Comparison of ENCODE assay signal across 27 cellular contexts in the genomic region with DNA sequence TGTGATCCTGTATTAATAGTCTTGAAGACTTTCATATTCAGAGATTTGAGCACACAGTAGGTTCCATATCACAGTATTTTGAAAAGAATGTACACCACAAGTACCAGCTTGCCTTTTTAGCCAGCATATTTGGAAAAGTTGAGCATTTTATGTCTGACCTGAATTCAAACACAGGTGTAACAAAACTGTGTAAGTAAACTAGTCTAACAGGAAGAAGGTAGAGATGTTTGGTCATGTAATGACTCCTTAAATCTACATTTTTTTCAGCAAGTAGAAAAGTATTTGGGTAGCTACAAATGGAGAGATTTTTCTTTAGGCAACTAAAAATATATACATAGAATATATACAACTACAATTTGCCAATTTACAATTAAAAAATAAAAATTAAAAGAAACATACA. TPM values are rescaled to one million over a fixed set of nuclear protein-coding genes. Genes with fewer than 3 reads are reported as not detected.
DNase-seq lines count a peak whose midpoint lies in the region; ATAC-seq and TF ChIP-seq lines count a peak whose summit lies in the region.
"Had no signal": no experiment of that assay in that cellular context is flagged by ENCODE, and none has a peak within 500 bp of the region (broad histone marks: within the 10 kb centered on the region; RNA-seq: fewer than 3 reads in every experiment).

No MANE protein-coding gene starts in this region.

- peaks cover 4% of the 10 kb centered on the region for H3K36me3 Mint-ChIP-seq in CD8-positive, alpha-beta T cell
- H3K36me3 Mint-ChIP-seq: natural killer cell had no signal

- POLR2A ChIA-PET in CD8-positive, alpha-beta T cell (lab: Charles Lee), result interaction anchor here (0.7 kb wide), 1 partner anchor 123 kb away, joined by 3 read pairs; no protein-coding TSS in a partner anchor
- POLR2A ChIA-PET in Panc1 (lab: Charles Lee), result no interaction called here

- peaks cover 19% of the 10 kb centered on the region for H3K4me1 ChIP-seq in CD8-positive, alpha-beta T cell (ENCODE audit: insufficient read depth, low read length)
- H3K4me1 ChIP-seq in Panc1 (ENCODE audit: control insufficient read depth, insufficient read depth, low read length) (peaks cover 69% of the 10 kb centered on the region), psoas muscle (peaks cover 42% of the 10 kb centered on the region)

- in situ Hi-C loops in Panc1 (cut with HindIII; ENCODE audit: low pct_unique_long_range_greater_than_20kb, low sequenced_read_pairs), result no loop called here

- no peaks in the 10 kb centered on the region for H3K27me3 ChIP-seq in CD8-positive, alpha-beta T cell (ENCODE audit: insufficient read depth, low read length)
- H3K27me3 ChIP-seq in Panc1 (ENCODE audit: control insufficient read depth, insufficient read depth, low read length) (no peaks in the 10 kb centered on the region), psoas muscle (ENCODE audit: insufficient read depth in 3 of 3, low read length in 2 of 3) (no peaks in the 10 kb centered on the region)
- H3K27me3 ChIP-seq: gastroesophageal sphincter, tibial artery had no signal

- H3K27ac Mint-ChIP-seq in CD8-positive, alpha-beta T cell, result peak overlapping the region; percentile 43
- H3K27ac Mint-ChIP-seq: activated B cell treated with CpG ODN at 0.5 μM for 24 hours; activated CD4-positive, alpha-beta T cell treated with anti-CD3 and anti-CD28 coated beads, Interleukin-2, amount 10 ng/mL, durations not matched to agents 7 days and 5 days had no signal

- CTCF ChIA-PET in CD8-positive, alpha-beta T cell (lab: Charles Lee), result interaction anchor here (1.0 kb wide), 1 partner anchor 13 kb away, joined by 3 read pairs; no protein-coding TSS in a partner anchor
- CTCF ChIA-PET in Panc1 (lab: Charles Lee), result interaction anchor here (0.6 kb wide), 1 partner anchor 1842 kb away, joined by 5 read pairs; no protein-coding TSS in a partner anchor

- no peak for ATAC-seq in CD8-positive, alpha-beta T cell
- ATAC-seq in Panc1 (no peak), esophagus mucosa (peak; percentile 68), GM18511 (IDR thresholded peaks at IDR 0.05; ENCODE audit: unreplicated experiment) (no peak), psoas muscle (no peak), GM18519 (IDR thresholded peaks at IDR 0.05; ENCODE audit: low FRiP score, unreplicated experiment) (no peak)
- ATAC-seq: gastroesophageal sphincter, natural killer cell had no signal

- peaks cover 38% of the 10 kb centered on the region for H3K4me1 Mint-ChIP-seq in CD8-positive, alpha-beta T cell (ENCODE audit: low read depth)

- no peak for DNase-seq in CD8-positive, alpha-beta T cell
- DNase-seq in Panc1 (ENCODE audit: low read depth, low spot score), result no peak
- DNase-seq in cerebellum (ENCODE audit: low spot score), result no peak
- DNase-seq in psoas muscle, result no peak
- DNase-seq: activated B cell treated with CpG ODN at 0.5 μM for 24 hours; activated CD4-positive, alpha-beta T cell treated with anti-CD3 and anti-CD28 coated beads, Interleukin-2, amount 10 ng/mL, durations not matched to agents 7 days and 5 days; activated naive CD4-positive, alpha-beta T cell; activated T-cell treated with anti-CD3 and anti-CD28 coated beads, Interleukin-2, amount 50 U/mL, for 48 hours; DND-41; hippocampal formation; KBM-7; MM.1S; natural killer cell; NCI-H2029; NCI-H526 treated with DMSO at 0.1 percent for 48 hours; NK-92 treated with Interleukin-12 subunit alpha and Interleukin-12 subunit beta, amount 100 ng/mL, for 24 hours; occipital lobe; SIG-M5; stimulated activated CD4-positive, alpha-beta T cell treated with anti-CD3 and anti-CD28 coated beads, Interleukin-4, amount 100 ng/mL, for 4 hours; tibial artery had no signal

- H3K27ac ChIP-seq in 22Rv1, result peak overlapping the region; percentile 99
- H3K27ac ChIP-seq in CD8-positive, alpha-beta T cell (ENCODE audit: low read depth, low read length), result no peak overlapping the region
- peak overlapping the region; percentile 94 for H3K27ac ChIP-seq in Panc1 (ENCODE audit: low read length)
- H3K27ac ChIP-seq in psoas muscle, result no peak overlapping the region
- H3K27ac ChIP-seq: gastroesophageal sphincter had no signal

- H3K4me3 ChIP-seq in CD8-positive, alpha-beta T cell (ENCODE audit: low read depth, low read length), result no peak overlapping the region
- H3K4me3 ChIP-seq in Panc1 (ENCODE audit: low read depth in 2 of 2, low read length in 2 of 2) (no peak overlapping the region), psoas muscle (no peak overlapping the region)
- H3K4me3 ChIP-seq: gastroesophageal sphincter, HAP-1, lung, tibial artery had no signal

- H3K9me3 ChIP-seq in CD8-positive, alpha-beta T cell (ENCODE audit: low read length), result no peaks in the 10 kb centered on the region
- H3K9me3 ChIP-seq in Panc1 (ENCODE audit: control insufficient read depth, insufficient read depth, low read depth, low read length) (no peaks in the 10 kb centered on the region), psoas muscle (no peaks in the 10 kb centered on the region)
- H3K9me3 ChIP-seq: gastroesophageal sphincter, HAP-1, tibial artery had no signal

- no peak overlapping the region for H3K4me3 Mint-ChIP-seq in CD8-positive, alpha-beta T cell
- H3K4me3 Mint-ChIP-seq: activated B cell treated with CpG ODN at 0.5 μM for 24 hours; activated CD4-positive, alpha-beta T cell treated with anti-CD3 and anti-CD28 coated beads, Interleukin-2, amount 10 ng/mL, durations not matched to agents 7 days and 5 days; natural killer cell had no signal

- no peaks in the 10 kb centered on the region for H3K9me3 Mint-ChIP-seq in CD8-positive, alpha-beta T cell
- H3K9me3 Mint-ChIP-seq: activated B cell treated with CpG ODN at 0.5 μM for 24 hours; activated CD4-positive, alpha-beta T cell treated with anti-CD3 and anti-CD28 coated beads, Interleukin-2, amount 10 ng/mL, durations not matched to agents 7 days and 5 days; natural killer cell had no signal

- no peaks in the 10 kb centered on the region for H3K27me3 Mint-ChIP-seq in CD8-positive, alpha-beta T cell (ENCODE audit: low read depth)
- H3K27me3 Mint-ChIP-seq: activated B cell treated with CpG ODN at 0.5 μM for 24 hours; activated CD4-positive, alpha-beta T cell treated with anti-CD3 and anti-CD28 coated beads, Interleukin-2, amount 10 ng/mL, durations not matched to agents 7 days and 5 days had no signal

- no TSS peak for BruUV-seq in Panc1 (replicated peaks; lab: Mats Ljungman, UMichigan)

- intact Hi-C loops in CD8-positive, alpha-beta T cell (cut with DNase I, micrococcal nuclease), result no loop called here
- intact Hi-C loops in Panc1 (cut with micrococcal nuclease; ENCODE audit: unreplicated experiment) (loop anchor here (5.0 to 10.0 kb wide), 2 partner anchors 56 to 124 kb away; no protein-coding TSS in a partner anchor), psoas muscle (cut with DNase I) (loop anchor here in 1 of 2 donors (5.0 kb wide), 1 partner anchor 34 kb away; no protein-coding TSS in a partner anchor)

- no peak for TF ChIP-seq CTCF in 22Rv1 (IDR thresholded peaks at IDR 0.05)
- no peak for TF ChIP-seq CTCF in CD8-positive, alpha-beta T cell (IDR thresholded peaks at IDR 0.05)
- TF ChIP-seq CTCF in Panc1 (IDR thresholded peaks at IDR 0.05), result no peak
- TF ChIP-seq CTCF in psoas muscle (IDR thresholded peaks at IDR 0.05), result no peak

- H3K36me3 ChIP-seq in CD8-positive, alpha-beta T cell (ENCODE audit: insufficient read depth, low read length), result no peaks in the 10 kb centered on the region
- H3K36me3 ChIP-seq in Panc1 (ENCODE audit: control insufficient read depth, insufficient read depth, low read length) (no peaks in the 10 kb centered on the region), psoas muscle (ENCODE audit: insufficient read depth in 1 of 2, low read depth in 1 of 2) (no peaks in the 10 kb centered on the region)
- H3K36me3 ChIP-seq: gastroesophageal sphincter, tibial artery had no signal

RNA-seq across cellular contexts. Expression of a gene that starts 7.6 kb away (rescaled TPM):
- 10 to 100 TPM; 12.8 to 13.4 TPM for total RNA-seq in CD8-positive, alpha-beta T cell
- total RNA-seq in Panc1 (2021; ENCODE audit: unreplicated experiment), result 64.1 TPM
- 33.4 TPM for polyA plus RNA-seq in Panc1 (2012; ENCODE audit: insufficient read length)
- total RNA-seq in esophagus mucosa, result 33.0 TPM
- total RNA-seq in cerebellum, result 79.0 TPM
- total RNA-seq in psoas muscle, result 10 to 100 TPM; 26.0 to 44.9 (median 32.2) TPM
- polyA plus RNA-seq in psoas muscle, result 10 to 100 TPM in 2 of 3 donors, 1 to 10 TPM in 1; 10.0 to 50.6 (median 15.5) TPM

RNA-seq across cellular contexts. Expression of a gene that starts 17.8 kb away (rescaled TPM):
- 10 to 100 TPM; 21.3 to 26.1 TPM for total RNA-seq in CD8-positive, alpha-beta T cell
- total RNA-seq in Panc1 (2021; ENCODE audit: unreplicated experiment) (146 TPM), esophagus mucosa (206 TPM), cerebellum (33.0 TPM), psoas muscle (10 to 100 TPM; 72.5 to 87.4 (median 85.9) TPM)
- 201 TPM for polyA plus RNA-seq in Panc1 (2012; ENCODE audit: insufficient read length)
- 100 to 1,000 TPM in 1 of 3 donors, 10 to 100 TPM in 2; 63.0 to 121 (median 97.2) TPM for polyA plus RNA-seq in psoas muscle

Comparison
In these comparisons a context has a peak if more than half of its experiments do, and no peak if none do; other contexts are left out.
1. H3K27ac ChIP-seq: peak in 22Rv1 (single experiment) and Panc1 (single experiment); none in CD8-positive, alpha-beta T cell (single experiment) and psoas muscle (single experiment).